31 cellular contexts compared by ENCODE assay signal in genomic region chr4:138961687-138962086, GRCh38.
"Had no signal": no experiment of that assay in that cellular context is flagged by ENCODE, and none has a peak within 500 bp of the region (broad histone marks: within the 10 kb centered on the region; RNA-seq: fewer than 3 reads in every experiment).

No MANE protein-coding gene starts in this region.

- H3K4me3 ChIP-seq: adrenal gland, ascending aorta, cardiac muscle cell, coronary artery, dorsolateral prefrontal cortex, right lobe of liver, skin epidermis, upper lobe of right lung had no signal

- H3K4me3 Mint-ChIP-seq: activated naive CD4-positive, alpha-beta T cell treated with anti-CD3 and anti-CD28 coated beads for 36 hours; activated naive CD8-positive, alpha-beta T cell treated with anti-CD3 and anti-CD28 coated beads for 36 hours; brain; mesothelial cell of epicardium; naive thymus-derived CD8-positive, alpha-beta T cell; stimulated activated effector memory CD8-positive, alpha-beta T cell treated with anti-CD3 and anti-CD28 coated beads, Interleukin-12 subunit alpha, Interleukin-12 subunit beta, amount 100 ng/mL, for 72 hours; stimulated activated naive CD8-positive, alpha-beta T cell treated with anti-CD3 and anti-CD28 coated beads, Interleukin-15, Interleukin-2, amounts not matched to agents 100 ng/mL and 50 ng/mL, for 24 hours; T-helper 2 cell treated with Interferon-gamma antibody and Interleukin-4, amounts not matched to agents 5 μg/mL and 100 μg/mL, for 36 hours had no signal

- H3K9me3 Mint-ChIP-seq: activated naive CD4-positive, alpha-beta T cell treated with anti-CD3 and anti-CD28 coated beads for 36 hours; activated naive CD8-positive, alpha-beta T cell treated with anti-CD3 and anti-CD28 coated beads for 36 hours; brain; mesothelial cell of epicardium; naive thymus-derived CD8-positive, alpha-beta T cell; stimulated activated effector memory CD8-positive, alpha-beta T cell treated with anti-CD3 and anti-CD28 coated beads, Interleukin-12 subunit alpha, Interleukin-12 subunit beta, amount 100 ng/mL, for 72 hours; stimulated activated naive CD8-positive, alpha-beta T cell treated with anti-CD3 and anti-CD28 coated beads, Interleukin-15, Interleukin-2, amounts not matched to agents 100 ng/mL and 50 ng/mL, for 24 hours; T-helper 2 cell treated with Interferon-gamma antibody and Interleukin-4, amounts not matched to agents 5 μg/mL and 100 μg/mL, for 36 hours had no signal

- H3K9me3 ChIP-seq: adrenal gland, ascending aorta, right lobe of liver, upper lobe of right lung had no signal

- H3K4me1 ChIP-seq: adrenal gland, ascending aorta, upper lobe of right lung had no signal

- FAIRE-seq: keratinocyte had no signal

- H3K27me3 Mint-ChIP-seq: activated naive CD8-positive, alpha-beta T cell treated with anti-CD3 and anti-CD28 coated beads for 36 hours; brain; stimulated activated naive CD8-positive, alpha-beta T cell treated with anti-CD3 and anti-CD28 coated beads, Interleukin-15, Interleukin-2, amounts not matched to agents 100 ng/mL and 50 ng/mL, for 24 hours had no signal

- H3K27me3 ChIP-seq: adrenal gland, ascending aorta, cardiac muscle cell, dorsolateral prefrontal cortex, right lobe of liver, upper lobe of right lung had no signal

- H3K27ac ChIP-seq: adrenal gland, ascending aorta, cardiac muscle cell, coronary artery, right lobe of liver, skin epidermis, upper lobe of right lung, VCaP had no signal

- ATAC-seq: activated CD4-positive, CD25-positive, alpha-beta regulatory T cell treated with anti-CD3 and anti-CD28 coated beads, Interleukin-2, amount 50 U/mL, for 24 hours; left cardiac atrium; naive thymus-derived CD8-positive, alpha-beta T cell; right lobe of liver; stimulated activated effector memory CD8-positive, alpha-beta T cell treated with anti-CD3 and anti-CD28 coated beads, Interleukin-12 subunit alpha, Interleukin-12 subunit beta, amount 100 ng/mL, for 72 hours; upper lobe of right lung had no signal

- H3K27ac Mint-ChIP-seq: activated naive CD4-positive, alpha-beta T cell treated with anti-CD3 and anti-CD28 coated beads for 36 hours; activated naive CD8-positive, alpha-beta T cell treated with anti-CD3 and anti-CD28 coated beads for 36 hours; brain; mesothelial cell of epicardium; naive thymus-derived CD8-positive, alpha-beta T cell; stimulated activated effector memory CD8-positive, alpha-beta T cell treated with anti-CD3 and anti-CD28 coated beads, Interleukin-12 subunit alpha, Interleukin-12 subunit beta, amount 100 ng/mL, for 72 hours; stimulated activated naive CD8-positive, alpha-beta T cell treated with anti-CD3 and anti-CD28 coated beads, Interleukin-15, Interleukin-2, amounts not matched to agents 100 ng/mL and 50 ng/mL, for 24 hours; T-helper 2 cell treated with Interferon-gamma antibody and Interleukin-4, amounts not matched to agents 5 μg/mL and 100 μg/mL, for 36 hours had no signal

- H3K36me3 ChIP-seq: adrenal gland, ascending aorta, cardiac muscle cell, right lobe of liver, upper lobe of right lung had no signal

- H3K36me3 Mint-ChIP-seq: activated naive CD8-positive, alpha-beta T cell treated with anti-CD3 and anti-CD28 coated beads for 36 hours; brain; mesothelial cell of epicardium; naive thymus-derived CD8-positive, alpha-beta T cell; stimulated activated effector memory CD8-positive, alpha-beta T cell treated with anti-CD3 and anti-CD28 coated beads, Interleukin-12 subunit alpha, Interleukin-12 subunit beta, amount 100 ng/mL, for 72 hours had no signal

- DNase-seq: activated CD4-positive, alpha-beta T cell treated with anti-CD3 and anti-CD28 coated beads for 48 hours; activated CD4-positive, alpha-beta T cell treated with anti-CD3 and anti-CD28 coated beads, Interleukin-2, amount 50 U/mL, for 48 hours; activated CD8-positive, alpha-beta memory T cell treated with anti-CD3 and anti-CD28 coated beads for 24 hours; activated effector memory CD4-positive, alpha-beta T cell treated with Interleukin-2 at 50 U/mL for 16 hours; activated naive CD4-positive, alpha-beta T cell treated with anti-CD3 and anti-CD28 coated beads for 36 hours; activated naive CD8-positive, alpha-beta T cell treated with anti-CD3 and anti-CD28 coated beads for 36 hours; adrenal gland; cerebellar nuclear complex; dorsolateral prefrontal cortex; effector memory CD4-positive, alpha-beta T cell; head of caudate nucleus; hippocampal formation; left cardiac atrium; naive thymus-derived CD8-positive, alpha-beta T cell; posterior cingulate gyrus; right lobe of liver; stimulated activated CD4-positive, alpha-beta T cell treated with anti-CD3 and anti-CD28 coated beads, Interleukin-4, amount 100 ng/mL, for 24 hours; T-helper 1 cell; upper lobe of right lung had no signal

- H3K4me1 Mint-ChIP-seq: brain, mesothelial cell of epicardium had no signal
